Comparison of ENCODE assay signal across 31 cellular contexts in genomic region chr3:147405552-147406254, GRCh38. TPM values are rescaled to one million over a fixed set of nuclear protein-coding genes. Genes with fewer than 3 reads are reported as not detected.
DNase-seq lines count a peak whose midpoint lies in the region; ATAC-seq, FAIRE-seq and TF ChIP-seq lines count a peak whose summit lies in the region.
"Had no signal": no experiment of that assay in that cellular context is flagged by ENCODE, and none has a peak within 500 bp of the region (broad histone marks: within the 10 kb centered on the region; RNA-seq: fewer than 3 reads in every experiment).

No MANE protein-coding gene starts in this region.

- peaks cover 0 to 12% of the 10 kb centered on the region in 2 experiments for H4K20me1 ChIP-seq in H1 (replicated peaks in 1 of 2; ENCODE audit: control insufficient read depth in 1 of 2, insufficient read depth in 2 of 2, low read length in 2 of 2)

- no peaks in the 10 kb centered on the region for H3K9me3 Mint-ChIP-seq in WTC11
- H3K9me3 Mint-ChIP-seq in nephron progenitor cell, result no peaks in the 10 kb centered on the region

- H3K27me3 ChIP-seq in H1 (replicated peaks in 1 of 4; ENCODE audit: control insufficient read depth in 3 of 4, extremely low read depth in 1 of 4, insufficient read depth in 3 of 4, low read length in 3 of 4) (peaks cover 55 to 87% (median 80%) of the 10 kb centered on the region in 4 experiments), uterus (peaks cover 28 to 79% of the 10 kb centered on the region in 2 donors)
- H3K27me3 ChIP-seq: SJSA1 had no signal

- H3K79me2 ChIP-seq in H1 (ENCODE audit: control insufficient read depth in 1 of 2, insufficient read depth in 2 of 2, low read length in 2 of 2), result no peaks in the 10 kb centered on the region

- no peak overlapping the region; the same call in 1 of the 2 replicates for H3K18ac ChIP-seq in H1 (ENCODE audit: extremely low read depth, low read length)

- H3K4ac ChIP-seq in H1 (replicated peaks; ENCODE audit: insufficient read length, low read depth, low read length), result no peak overlapping the region

- H4K91ac ChIP-seq in H1 (replicated peaks; ENCODE audit: insufficient read length, low read length), result no peak overlapping the region

- peak overlapping the region; percentile 22; the same call in 1 of the 2 replicates for H4K8ac ChIP-seq in H1 (ENCODE audit: extremely low read depth, insufficient read depth, low read length)

- H3K4me3 ChIP-seq in H1 (ENCODE audit: extremely low read depth in 1 of 4, insufficient read depth in 2 of 4, low read depth in 3 of 4, low read length in 4 of 4), result peak overlapping the region in 3 of 4 experiments; percentile 10 to 40 (median 14); a peak in 3 of 8 replicates
- no peak overlapping the region for H3K4me3 ChIP-seq in uterus
- H3K4me3 ChIP-seq: mucosa of descending colon, psoas muscle, SJSA1, tibial nerve had no signal

- FAIRE-seq in H1 (lab: Jason Lieb, UNC), result no peak
- FAIRE-seq: GM18507, islet of Langerhans had no signal

- no peak overlapping the region for H3K27ac ChIP-seq in H1 (ENCODE audit: low read depth, low read length)
- H3K27ac ChIP-seq in uterus, result no peak overlapping the region
- H3K27ac ChIP-seq: HL-60, psoas muscle, SJSA1, tibial nerve had no signal

- H3K4me1 Mint-ChIP-seq in WTC11 (peaks cover 83% of the 10 kb centered on the region), nephron progenitor cell (peaks cover 47% of the 10 kb centered on the region)

- H3K27me3 Mint-ChIP-seq in WTC11 (ENCODE audit: low read depth), result peaks cover 100% of the 10 kb centered on the region
- H3K27me3 Mint-ChIP-seq in nephron progenitor cell (ENCODE audit: low read depth, poor library complexity), result peaks cover 100% of the 10 kb centered on the region

- H3K14ac ChIP-seq in H1 (ENCODE audit: insufficient read length), result no peak overlapping the region

- 2% methylated on average over 18 of the region's 21 CpGs; no CpG with 5 or more reads in 1 of the 2 experiments for WGBS in H1 (ENCODE audit: extremely low coverage in 1 of 2, insufficient coverage in 1 of 2, insufficient read length in 1 of 2, insufficient replicate concordance in 2 of 2, low coverage in 1 of 2, low lambda C conversion rate in 2 of 2, missing lambda C conversion rate in 1 of 2), 2 experiments

- H3K36me3 Mint-ChIP-seq in WTC11 (peaks cover 1% of the 10 kb centered on the region; the same call in 1 of the 2 replicates), nephron progenitor cell (ENCODE audit: low read depth) (no peaks in the 10 kb centered on the region)

- DNase-seq in A172 (ENCODE audit: low spot score), result peak; percentile 13
- peak; percentile 44 for DNase-seq in WTC11 (ENCODE audit: low spot score)
- peak in 1 of 2 experiments; percentile 47 for DNase-seq in H1 (ENCODE audit: low read depth in 1 of 2, low spot score in 2 of 2)
- no peak for DNase-seq in nephron progenitor cell
- DNase-seq in NOMO-1 (lab: John Stamatoyannopoulos, UW; ENCODE audit: unreplicated experiment in 2 of 2), result no peak
- DNase-seq in uterus, result no peak
- DNase-seq in medulla oblongata (ENCODE audit: extremely low spot score), result no peak
- DNase-seq: 8988T; activated naive CD4-positive, alpha-beta T cell treated with Interleukin-2 at 50 U/mL for 16 hours; activated T-cell treated with anti-CD3 and anti-CD28 coated beads, Interleukin-2, amount 50 U/mL, for 4 hours; amniotic stem cell; effector CD8-positive, alpha-beta T cell; foreskin melanocyte; mucosa of descending colon; NCI-H1092 treated with DMSO at 0.1 percent for 48 hours; NCI-H1930; NCI-H345; NCI-H748 treated with DMSO at 0.1 percent for 48 hours; psoas muscle; stimulated activated CD4-positive, alpha-beta T cell treated with anti-CD3 and anti-CD28 coated beads, Interleukin-15, amount 100 ng/mL, for 24 hours had no signal

- POLR2A ChIA-PET in WTC11 (lab: Charles Lee) (interaction anchor here (0.8 to 2.6 kb wide), 4 partner anchors 9 to 22 kb away, joined by 3 to 6 read pairs (median 4); no protein-coding TSS in a partner anchor), H1 (lab: Charles Lee; ENCODE audit: partially characterized antibody) (interaction anchor here (1.1 to 3.5 kb wide), 6 partner anchors 10 to 28 kb away, joined by 3 to 24 read pairs (median 6); no protein-coding TSS in a partner anchor)

- peak; percentile 24 to 38; a peak in 3 of 4 replicates for TF ChIP-seq RAD21 in H1 (IDR thresholded peaks at IDR 0.05 in 1 of 2, conservative IDR thresholded peaks at IDR 0.05 in 1 of 2; ENCODE audit: low read depth in 2 of 2, low read length in 2 of 2)

- no peaks in the 10 kb centered on the region for H3K79me1 ChIP-seq in H1 (ENCODE audit: low read depth, low read length)

- H3K9me3 ChIP-seq in H1 (ENCODE audit: insufficient read depth in 2 of 2, low read depth in 1 of 2, low read length in 1 of 2) (no peaks in the 10 kb centered on the region; a peak in 1 of 4 replicates), uterus (no peaks in the 10 kb centered on the region)
- H3K9me3 ChIP-seq: mucosa of descending colon, psoas muscle, SJSA1 had no signal

- H3K27ac Mint-ChIP-seq in WTC11 (no peak overlapping the region), nephron progenitor cell (no peak overlapping the region)
- H3K27ac Mint-ChIP-seq: stimulated activated naive CD8-positive, alpha-beta T cell treated with anti-CD3 and anti-CD28 coated beads, Interleukin-15, Interleukin-2, amounts not matched to agents 100 ng/mL and 50 ng/mL, for 24 hours; T-helper 1 cell treated with Interleukin-12 subunit alpha and Interleukin-12 subunit beta and Interleukin-4 antibody, amounts not matched to agents 30 μg/mL and 1 μg/mL, for 36 hours had no signal

- ATAC-seq in WTC11 (peak; percentile 14), GM19467 (IDR thresholded peaks at IDR 0.05; ENCODE audit: unreplicated experiment) (no peak)
- ATAC-seq: activated T-cell treated with anti-CD3 and anti-CD28 coated beads, Interleukin-2, amount 50 U/mL, for 4 hours; esophagus mucosa; HCT116; mucosa of descending colon; psoas muscle had no signal

- peak overlapping the region; percentile 62 to 91 for H3K4me2 ChIP-seq in H1 (ENCODE audit: insufficient read depth in 1 of 2, low read depth in 2 of 2, low read length in 2 of 2)

- H3K4me1 ChIP-seq in H1 (replicated peaks in 1 of 4; ENCODE audit: control insufficient read depth in 3 of 4, insufficient read depth in 4 of 4, low read length in 3 of 4) (peaks cover 19 to 45% (median 34%) of the 10 kb centered on the region in 4 experiments), uterus (peaks cover 0 to 8% of the 10 kb centered on the region in 2 donors)

- TF ChIP-seq EP300 in H1 (IDR thresholded peaks at IDR 0.05; ENCODE audit: borderline replicate concordance in 1 of 2, low read depth in 2 of 2, low read length in 2 of 2), result no peak

- intact Hi-C loops in uterus (cut with DNase I; ENCODE audit: low total_unique reads), result no loop called here

- H3K4me3 Mint-ChIP-seq in WTC11 (peak overlapping the region; percentile 56), nephron progenitor cell (peak overlapping the region; percentile 40)
- H3K4me3 Mint-ChIP-seq: activated T-cell treated with anti-CD3 and anti-CD28 coated beads, Interleukin-2, amount 50 U/mL, for 4 hours; stimulated activated naive CD8-positive, alpha-beta T cell treated with anti-CD3 and anti-CD28 coated beads, Interleukin-15, Interleukin-2, amounts not matched to agents 100 ng/mL and 50 ng/mL, for 24 hours; T-helper 1 cell treated with Interleukin-12 subunit alpha and Interleukin-12 subunit beta and Interleukin-4 antibody, amounts not matched to agents 30 μg/mL and 1 μg/mL, for 36 hours had no signal

- peaks cover 0 to 4% (median 0%) of the 10 kb centered on the region in 4 experiments; a peak in 1 of 8 replicates for H3K36me3 ChIP-seq in H1 (ENCODE audit: control insufficient read depth in 2 of 4, insufficient read depth in 4 of 4, low read length in 3 of 4)
- no peaks in the 10 kb centered on the region for H3K36me3 ChIP-seq in uterus
- H3K36me3 ChIP-seq: SJSA1, tibial nerve had no signal

- peak overlapping the region; percentile 72; the same call in 1 of the 2 replicates for H2BK15ac ChIP-seq in H1 (ENCODE audit: low read length)

- CTCF ChIA-PET in WTC11 (lab: Charles Lee) (interaction anchor here (1.2 to 4.3 kb wide), 10 partner anchors 9 to 285 kb away, joined by 3 to 25 read pairs (median 7); no protein-coding TSS in a partner anchor), H1 (lab: Charles Lee; ENCODE audit: partially characterized antibody) (interaction anchor here (0.9 to 27.3 kb wide), 11 partner anchors 8 to 48 kb away, joined by 3 to 485 read pairs (median 7); no protein-coding TSS in a partner anchor)

- H4K5ac ChIP-seq in H1 (ENCODE audit: insufficient read length, low read depth, low read length), result no peak overlapping the region

- H3K23me2 ChIP-seq in H1 (ENCODE audit: low read depth, low read length), result peaks cover 15% of the 10 kb centered on the region

- no peak overlapping the region for H2BK120ac ChIP-seq in H1 (replicated peaks; ENCODE audit: low read depth, low read length)

- peak overlapping the region; percentile 72; the same call in 1 of the 2 replicates for H2BK12ac ChIP-seq in H1 (ENCODE audit: low read depth, low read length)

- TF ChIP-seq POLR2A in H1 (IDR thresholded peaks at IDR 0.05; ENCODE audit: control extremely low read depth in 1 of 2, low read depth in 2 of 2, low read length in 2 of 2) (no peak), uterus (IDR thresholded peaks at IDR 0.05) (no peak)

- H2AK5ac ChIP-seq in H1 (ENCODE audit: low read depth, low read length), result no peak overlapping the region

- TF ChIP-seq CTCF in WTC11 (IDR thresholded peaks at IDR 0.05) (no peak), H1 (IDR thresholded peaks at IDR 0.05; ENCODE audit: control extremely low read depth in 1 of 3, insufficient read depth in 1 of 3, low read depth in 1 of 3, low read length in 3 of 3) (peak in 1 of 3 experiments; percentile 4; a peak in 1 of 4 replicates), nephron progenitor cell (IDR thresholded peaks at IDR 0.05) (no peak), uterus (IDR thresholded peaks at IDR 0.05) (no peak)

- no peak overlapping the region for H3K9ac ChIP-seq in H1 (replicated peaks in 1 of 4; ENCODE audit: extremely low read depth in 1 of 4, low read depth in 3 of 4, low read length in 3 of 4)

- H2BK5ac ChIP-seq in H1 (ENCODE audit: low read depth, low read length), result no peak overlapping the region

- 0 out of 2 replicates have a peak overlapping the region, but pooled peaks have one; percentile 40 for H2BK20ac ChIP-seq in H1 (ENCODE audit: low read length)

- H3K23ac ChIP-seq in H1 (ENCODE audit: insufficient read length), result no peak overlapping the region

- H3K56ac ChIP-seq in H1 (replicated peaks; ENCODE audit: insufficient read length, low read depth, low read length), result no peak overlapping the region

- no peak overlapping the region for H2AFZ ChIP-seq in H1 (ENCODE audit: low read length)

RNA-seq across cellular contexts. Expression of gene ZIC4, which starts 0.6 kb away (rescaled TPM):
- total RNA-seq in A172 (2014; rRNA removed; shearing (Covaris generic)), result 1.4 and 5.2 TPM in 2 replicates
- total RNA-seq in WTC11 (2021), result 1.9 to 3.5 TPM (median 2.5 TPM) in 3 replicates
- total RNA-seq in H1 (2021; fragmentation: NEBNext Ultra II Directional; extraction: Animal tissue kit (Norgen Biotek cat#: 25700)), result 0.13 TPM in 1 of 2 replicates, not detected in the other
- polyA plus RNA-seq in H1 (2011; rRNA removed), result 0.03 and 0.31 TPM in 2 replicates
- polyA plus RNA-seq in H1 (2011; cell fraction: cytosol; rRNA removed), result 0.08 TPM
- polyA plus RNA-seq in H1 (2011; cell fraction: nucleus; rRNA removed), result 0.27 TPM
- 0.27 TPM in 1 of 4 replicates, not detected in the others for polyA plus RNA-seq in H1 (2012, experiment 1 of 2)
- polyA plus RNA-seq in H1 (2012, experiment 2 of 2), result 0.08 TPM
- 0.06 TPM for polyA plus RNA-seq in H1 (2013, experiment 1 of 2)
- polyA plus RNA-seq in H1 (2013, experiment 2 of 2), result 0.06 TPM
- polyA minus RNA-seq in H1 (2011; rRNA and poly(A)+ RNA removed), result not detected in 2 replicates
- polyA minus RNA-seq in H1 (2011; cell fraction: cytosol; rRNA and poly(A)+ RNA removed), result not detected
- 0.60 TPM for polyA minus RNA-seq in H1 (2011; cell fraction: nucleus; rRNA and poly(A)+ RNA removed)
- not detected for total RNA-seq in uterus
- total RNA-seq: activated T-cell treated with anti-CD3 and anti-CD28 coated beads, Interleukin-2, amount 50 U/mL, for 4 hours; cardiac septum; esophagus mucosa; mucosa of descending colon had no signal

RNA-seq across cellular contexts. Expression of gene ZIC1, which starts 3.5 kb away (rescaled TPM):
- 18.7 and 18.9 TPM in 2 replicates for total RNA-seq in A172 (2014; rRNA removed; shearing (Covaris generic))
- total RNA-seq in WTC11 (2021) (30.3 to 59.7 TPM (median 34.7 TPM) in 3 replicates), uterus (not detected)
- total RNA-seq in H1 (2021; fragmentation: NEBNext Ultra II Directional; extraction: Animal tissue kit (Norgen Biotek cat#: 25700)), result 1.5 and 2.2 TPM in 2 replicates
- 0.80 and 3.6 TPM in 2 replicates for polyA plus RNA-seq in H1 (2011; rRNA removed)
- 1.7 TPM for polyA plus RNA-seq in H1 (2011; cell fraction: cytosol; rRNA removed)
- 2.7 TPM for polyA plus RNA-seq in H1 (2011; cell fraction: nucleus; rRNA removed)
- 0.27 to 0.77 TPM (median 0.60 TPM) in 4 replicates for polyA plus RNA-seq in H1 (2012, experiment 1 of 2)
- 0.08 TPM for polyA plus RNA-seq in H1 (2012, experiment 2 of 2)
- 1.4 TPM for polyA plus RNA-seq in H1 (2013, experiment 1 of 2)
- 0.75 TPM for polyA plus RNA-seq in H1 (2013, experiment 2 of 2)
- polyA minus RNA-seq in H1 (2011; rRNA and poly(A)+ RNA removed), result 0.07 and 0.47 TPM in 2 replicates
- polyA minus RNA-seq in H1 (2011; cell fraction: cytosol; rRNA and poly(A)+ RNA removed), result 1.6 TPM
- 2.4 TPM for polyA minus RNA-seq in H1 (2011; cell fraction: nucleus; rRNA and poly(A)+ RNA removed)
- total RNA-seq: activated T-cell treated with anti-CD3 and anti-CD28 coated beads, Interleukin-2, amount 50 U/mL, for 4 hours; cardiac septum; tibial nerve had no signal

Comparison
In these comparisons a context has a peak if more than half of its experiments do, and no peak if none do; other contexts are left out.
1. DNase-seq: peak in A172 (single experiment) and WTC11 (single experiment); none in nephron progenitor cell (single experiment), NOMO-1 (0 of 2), uterus (0 of 2) and medulla oblongata (single experiment).
2. H3K4me3 ChIP-seq: peak in H1 (3 of 4); none in uterus (0 of 2).